1 cellular context compared by ENCODE assay signal in the genomic region with DNA sequence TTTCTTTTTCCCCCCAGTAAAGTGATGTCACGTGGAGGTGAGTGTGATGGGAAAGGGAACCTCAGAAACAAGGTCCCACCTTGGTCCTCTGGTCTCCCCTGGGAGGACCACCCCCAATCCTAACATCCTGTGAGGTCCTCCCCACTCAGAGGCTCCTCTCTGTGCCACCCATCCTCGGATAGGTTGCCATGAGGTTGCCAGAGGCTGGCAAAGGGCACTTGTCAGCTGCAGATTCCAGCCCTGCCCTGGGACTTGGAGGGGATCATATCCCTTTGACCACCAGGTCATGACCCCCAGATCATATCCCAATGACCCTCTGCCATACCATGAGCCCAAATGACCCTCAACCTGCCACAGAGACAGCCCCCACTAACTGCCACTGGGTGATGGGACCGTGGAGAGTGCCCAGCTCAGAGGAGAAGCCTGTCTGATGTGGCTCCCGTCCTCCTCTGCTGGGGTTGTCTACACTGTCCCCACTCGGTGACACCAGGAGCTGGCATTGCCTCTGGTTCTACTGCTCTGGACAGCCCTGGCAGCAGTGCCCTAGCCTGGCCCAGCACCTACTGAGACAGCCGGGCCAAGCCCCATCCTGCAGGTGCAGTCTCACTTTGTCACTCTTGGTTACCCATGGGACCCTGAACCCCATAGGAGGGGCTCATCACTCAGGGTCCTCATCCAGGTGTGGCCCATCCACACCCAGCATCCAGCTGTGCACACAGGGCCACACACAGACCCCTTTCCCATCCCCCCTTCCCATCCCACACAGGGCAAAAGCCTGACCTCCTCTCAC.
TF ChIP-seq lines count a peak whose summit lies in the region.

No MANE protein-coding gene starts in this region.

TF ChIP-seq in HepG2, 621 proteins besides CTCF, POLR2A, EP300 and RAD21 (continued from another document):
- TF ChIP-seq, protein P1, sequence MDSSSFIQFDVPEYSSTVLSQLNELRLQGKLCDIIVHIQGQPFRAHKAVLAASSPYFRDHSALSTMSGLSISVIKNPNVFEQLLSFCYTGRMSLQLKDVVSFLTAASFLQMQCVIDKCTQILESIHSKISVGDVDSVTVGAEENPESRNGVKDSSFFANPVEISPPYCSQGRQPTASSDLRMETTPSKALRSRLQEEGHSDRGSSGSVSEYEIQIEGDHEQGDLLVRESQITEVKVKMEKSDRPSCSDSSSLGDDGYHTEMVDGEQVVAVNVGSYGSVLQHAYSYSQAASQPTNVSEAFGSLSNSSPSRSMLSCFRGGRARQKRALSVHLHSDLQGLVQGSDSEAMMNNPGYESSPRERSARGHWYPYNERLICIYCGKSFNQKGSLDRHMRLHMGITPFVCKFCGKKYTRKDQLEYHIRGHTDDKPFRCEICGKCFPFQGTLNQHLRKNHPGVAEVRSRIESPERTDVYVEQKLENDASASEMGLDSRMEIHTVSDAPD (CRISPR knock-in tag; IDR thresholded peaks at IDR 0.05) = no peak
- TF ChIP-seq, protein P2, sequence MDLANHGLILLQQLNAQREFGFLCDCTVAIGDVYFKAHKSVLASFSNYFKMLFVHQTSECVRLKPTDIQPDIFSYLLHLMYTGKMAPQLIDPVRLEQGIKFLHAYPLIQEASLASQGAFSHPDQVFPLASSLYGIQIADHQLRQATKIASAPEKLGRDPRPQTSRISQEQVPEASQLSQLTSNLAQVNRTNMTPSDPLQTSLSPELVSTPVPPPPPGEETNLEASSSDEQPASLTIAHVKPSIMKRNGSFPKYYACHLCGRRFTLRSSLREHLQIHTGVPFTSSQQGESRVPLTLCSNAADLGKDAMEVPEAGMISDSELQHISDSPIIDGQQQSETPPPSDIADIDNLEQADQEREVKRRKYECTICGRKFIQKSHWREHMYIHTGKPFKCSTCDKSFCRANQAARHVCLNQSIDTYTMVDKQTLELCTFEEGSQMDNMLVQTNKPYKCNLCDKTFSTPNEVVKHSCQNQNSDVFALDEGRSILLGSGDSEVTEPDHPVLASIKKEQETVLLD (CRISPR knock-in tag; IDR thresholded peaks at IDR 0.05; ENCODE audit: low read depth) = no peak
- TF ChIP-seq ETV5 (CRISPR knock-in tag; IDR thresholded peaks at IDR 0.05; ENCODE audit: borderline replicate concordance) (no peak), ZNF350 (CRISPR knock-in tag; IDR thresholded peaks at IDR 0.05; ENCODE audit: borderline replicate concordance, low read depth) (no peak)
